22 cellular contexts compared by ENCODE assay signal in genomic region chr4:155807021-155807420, GRCh38. TPM values are rescaled to one million over a fixed set of nuclear protein-coding genes. Genes with fewer than 3 reads are reported as not detected.
DNase-seq lines count a peak whose midpoint lies in the region; ATAC-seq and TF ChIP-seq lines count a peak whose summit lies in the region.
"Had no signal": no experiment of that assay in that cellular context is flagged by ENCODE, and none has a peak within 500 bp of the region (broad histone marks: within the 10 kb centered on the region; RNA-seq: fewer than 3 reads in every experiment).

No MANE protein-coding gene starts in this region.

- H3K36me3 Mint-ChIP-seq in activated naive CD4-positive, alpha-beta T cell treated with anti-CD3 and anti-CD28 coated beads, Interleukin-2, amount 50 U/mL, for 72 hours, result no peaks in the 10 kb centered on the region
- H3K36me3 Mint-ChIP-seq: T-cell had no signal

- H3K27ac Mint-ChIP-seq in activated naive CD4-positive, alpha-beta T cell treated with anti-CD3 and anti-CD28 coated beads, Interleukin-2, amount 50 U/mL, for 72 hours, result no peak overlapping the region
- H3K27ac Mint-ChIP-seq: T-cell had no signal

- H2AFZ ChIP-seq in SK-N-SH (ENCODE audit: low read depth), result no peak overlapping the region
- no peak overlapping the region for H2AFZ ChIP-seq in smooth muscle cell (ENCODE audit: low read depth)

- peaks cover 8% of the 10 kb centered on the region for H3F3A ChIP-seq in SK-N-SH (replicated peaks; ENCODE audit: insufficient read depth)
- H3F3A ChIP-seq in smooth muscle cell (ENCODE audit: low read depth), result peaks cover 7% of the 10 kb centered on the region

- peak; percentile 46 for DNase-seq in GM03348 (ENCODE audit: low spot score)
- no peak for DNase-seq in SK-N-SH
- DNase-seq in fibroblast of the aortic adventitia (ENCODE audit: low read depth), result peak; percentile 69
- DNase-seq in smooth muscle cell (lab: John Stamatoyannopoulos, UW; ENCODE audit: unreplicated experiment), result no peak
- no peak for DNase-seq in cortex of kidney (lab: John Stamatoyannopoulos, UW)
- DNase-seq in NCI-H345 (lab: John Stamatoyannopoulos, UW), result no peak
- DNase-seq in MG63, result no peak
- DNase-seq in activated naive CD4-positive, alpha-beta T cell treated with anti-CD3 and anti-CD28 coated beads, Interleukin-2, amount 50 U/mL, for 72 hours (ENCODE audit: low spot score in 2 of 2), result no peak
- DNase-seq: activated gamma-delta T cell; BE2C; cerebellar nuclear complex; GDM1; left cardiac atrium; midbrain; NCI-H1930; NCI-H446; nucleus accumbens; stimulated activated CD4-positive, alpha-beta T cell treated with anti-CD3 and anti-CD28 coated beads, Interleukin-2, amount 100 ng/mL, for 48 hours; T-cell; uterus had no signal

- TF ChIP-seq CTCF in SK-N-SH (IDR thresholded peaks at IDR 0.05), result no peak
- no peak for TF ChIP-seq CTCF in fibroblast of the aortic adventitia (IDR thresholded peaks at IDR 0.05; ENCODE audit: insufficient read depth, low read length)
- TF ChIP-seq CTCF in smooth muscle cell (IDR thresholded peaks at IDR 0.05; ENCODE audit: borderline replicate concordance, insufficient read depth, poor library complexity, severe bottlenecking), result no peak

- H3K9ac ChIP-seq in SK-N-SH (no peak overlapping the region), smooth muscle cell (ENCODE audit: low read depth) (no peak overlapping the region)

- CTCF ChIA-PET in SK-N-SH (lab: Yijun Ruan, JAX), result interaction anchor here (1.0 to 2.1 kb wide), 4 partner anchors 12 to 147 kb away, joined by 3 to 6 read pairs (median 4); partner anchors contain the start of gene CTSO

- peak overlapping the region in 1 of 2 experiments; percentile 50; a peak in 2 of 4 replicates for H3K27ac ChIP-seq in SK-N-SH (ENCODE audit: low read depth in 2 of 2, low read length in 1 of 2)
- H3K27ac ChIP-seq in smooth muscle cell (ENCODE audit: low read depth), result peak overlapping the region; percentile 66
- H3K27ac ChIP-seq: uterus had no signal

- TF ChIP-seq RAD21 in SK-N-SH (IDR thresholded peaks at IDR 0.05; ENCODE audit: low read length), result no peak

- 0 out of 4 replicates have a peak, but pooled peaks cover 0 to 3% of the 10 kb centered on the region in 2 experiments for H3K4me1 ChIP-seq in SK-N-SH (ENCODE audit: control insufficient read depth in 1 of 2, insufficient read depth in 2 of 2, low read depth in 1 of 2, low read length in 1 of 2)
- H3K4me1 ChIP-seq in smooth muscle cell (ENCODE audit: low read depth), result peaks cover 6% of the 10 kb centered on the region
- H3K4me1 ChIP-seq: BE2C, uterus had no signal

- H3K9me3 Mint-ChIP-seq in activated naive CD4-positive, alpha-beta T cell treated with anti-CD3 and anti-CD28 coated beads, Interleukin-2, amount 50 U/mL, for 72 hours, result no peaks in the 10 kb centered on the region
- H3K9me3 Mint-ChIP-seq: T-cell had no signal

- H3K4me2 ChIP-seq in SK-N-SH, result no peak overlapping the region
- H3K4me2 ChIP-seq in smooth muscle cell, result peak overlapping the region; percentile 49

- H3K79me2 ChIP-seq in SK-N-SH (ENCODE audit: insufficient read depth), result no peaks in the 10 kb centered on the region
- H3K79me2 ChIP-seq in smooth muscle cell (ENCODE audit: low read depth), result no peaks in the 10 kb centered on the region

- no peaks in the 10 kb centered on the region for H3K9me2 ChIP-seq in SK-N-SH

- H3K9me3 ChIP-seq in SK-N-SH (no peaks in the 10 kb centered on the region), smooth muscle cell (replicated peaks; ENCODE audit: low read depth) (no peaks in the 10 kb centered on the region), MG63 (no peaks in the 10 kb centered on the region)
- H3K9me3 ChIP-seq: BE2C, uterus had no signal

- H3K36me3 ChIP-seq in SK-N-SH (replicated peaks in 1 of 2; ENCODE audit: control insufficient read depth in 1 of 2, insufficient read depth in 2 of 2, low read length in 1 of 2) (no peaks in the 10 kb centered on the region), smooth muscle cell (ENCODE audit: low read depth) (no peaks in the 10 kb centered on the region), MG63 (no peaks in the 10 kb centered on the region)
- H3K36me3 ChIP-seq: BE2C, uterus had no signal

- H3K27me3 ChIP-seq in SK-N-SH (ENCODE audit: insufficient read depth) (no peaks in the 10 kb centered on the region), smooth muscle cell (ENCODE audit: low read depth) (no peaks in the 10 kb centered on the region), MG63 (no peaks in the 10 kb centered on the region)
- H3K27me3 ChIP-seq: BE2C, uterus had no signal

- POLR2A ChIA-PET in SK-N-SH (lab: Yijun Ruan, JAX), result interaction anchor here (0.8 kb wide), 1 partner anchor 146 kb away, joined by 3 read pairs; the partner anchor contains the start of gene CTSO

- H4K20me1 ChIP-seq in SK-N-SH (ENCODE audit: insufficient read depth) (no peaks in the 10 kb centered on the region), smooth muscle cell (ENCODE audit: low read depth) (no peaks in the 10 kb centered on the region)

- H3K4me3 ChIP-seq in SK-N-SH (ENCODE audit: low read depth in 2 of 2, low read length in 1 of 2) (no peak overlapping the region), fibroblast of the aortic adventitia (ENCODE audit: low read depth, low read length) (no peak overlapping the region), smooth muscle cell (no peak overlapping the region), MG63 (no peak overlapping the region)
- H3K4me3 ChIP-seq: uterus had no signal

- ATAC-seq in activated naive CD4-positive, alpha-beta T cell treated with anti-CD3 and anti-CD28 coated beads, Interleukin-2, amount 50 U/mL, for 72 hours, result no peak
- ATAC-seq: left cardiac atrium, T-cell had no signal

- no peak for TF ChIP-seq EP300 in SK-N-SH (IDR thresholded peaks at IDR 0.05; ENCODE audit: borderline replicate concordance in 1 of 2, low read depth in 1 of 2, low read length in 1 of 2)

- WGBS in SK-N-SH (ENCODE audit: low lambda C conversion rate), result 6% methylated on average over 1 of the region's 1 CpG
- WGBS in smooth muscle cell (ENCODE audit: low lambda C conversion rate), result 53% methylated on average over 1 of the region's 1 CpG

TF ChIP-seq in SK-N-SH, 30 proteins besides CTCF, POLR2A, EP300 and RAD21:
- no peak for TF ChIP-seq SIN3A (IDR thresholded peaks at IDR 0.05; ENCODE audit: borderline replicate concordance, low read depth, low read length)
- peak; percentile 38; the same call in 1 of the 2 replicates for TF ChIP-seq TCF12 (IDR thresholded peaks at IDR 0.05)

RNA-seq across cellular contexts. Expression of gene GUCY1B1, which starts 48.2 kb away (rescaled TPM):
- 0.36 and 0.38 TPM in 2 replicates for polyA plus RNA-seq in SK-N-SH (2012; rRNA removed)
- 0.51 and 0.54 TPM in 2 replicates for polyA plus RNA-seq in SK-N-SH (2012; cell fraction: cytosol; rRNA removed)
- 0.20 and 0.33 TPM in 2 replicates for polyA plus RNA-seq in SK-N-SH (2012; cell fraction: nucleus; rRNA removed)
- total RNA-seq in fibroblast of the aortic adventitia (ENCODE audit: low replicate concordance), result 2.0 and 7.0 TPM in 2 replicates
- total RNA-seq in smooth muscle cell, result 32.2 and 35.4 TPM in 2 replicates
- 16.3 and 26.7 TPM in 2 replicates for polyA plus RNA-seq in smooth muscle cell
- 0.92 and 1.5 TPM in 2 replicates for total RNA-seq in MG63 (2014; rRNA removed; shearing (Covaris generic); ENCODE audit: low replicate concordance)
- total RNA-seq in activated naive CD4-positive, alpha-beta T cell treated with anti-CD3 and anti-CD28 coated beads, Interleukin-2, amount 50 U/mL, for 72 hours, result under 1 TPM; 0.20 to 0.27 TPM
- total RNA-seq: MCF 10A had no signal

RNA-seq across cellular contexts. Expression of gene ASIC5, which starts 59.1 kb away (rescaled TPM):
- polyA plus RNA-seq in SK-N-SH (2012; rRNA removed) (not detected in 2 replicates), smooth muscle cell (not detected in 2 replicates)
- polyA plus RNA-seq in SK-N-SH (2012; cell fraction: cytosol; rRNA removed), result not detected in 2 replicates
- polyA plus RNA-seq in SK-N-SH (2012; cell fraction: nucleus; rRNA removed), result not detected in 2 replicates
- total RNA-seq in fibroblast of the aortic adventitia (ENCODE audit: low replicate concordance) (not detected in 2 replicates), smooth muscle cell (not detected in 2 replicates)
- not detected in 2 replicates for total RNA-seq in MG63 (2014; rRNA removed; shearing (Covaris generic); ENCODE audit: low replicate concordance)
- total RNA-seq in activated naive CD4-positive, alpha-beta T cell treated with anti-CD3 and anti-CD28 coated beads, Interleukin-2, amount 50 U/mL, for 72 hours, result not detected
- total RNA-seq: frontal cortex, left cardiac atrium, MCF 10A, T-cell, uterus had no signal

Comparison
In these comparisons a context has a peak if more than half of its experiments do, and no peak if none do; other contexts are left out.
1. DNase-seq: peak in GM03348 (single experiment) and fibroblast of the aortic adventitia (single experiment); none in SK-N-SH (single experiment), smooth muscle cell (single experiment), cortex of kidney (single experiment), NCI-H345 (single experiment), MG63 (single experiment) and activated naive CD4-positive, alpha-beta T cell treated with anti-CD3 and anti-CD28 coated beads, Interleukin-2, amount 50 U/mL, for 72 hours (0 of 2).